15 cellular contexts compared by ENCODE assay signal in genomic region chr5:135891804-135892203, GRCh38. TPM values are rescaled to one million over a fixed set of nuclear protein-coding genes. Genes with fewer than 3 reads are reported as not detected.
A peak's percentile ranks its signal among the peaks of the same experiment; 100 is the strongest.
DNase-seq lines count a peak whose midpoint lies in the region; ATAC-seq and TF ChIP-seq lines count a peak whose summit lies in the region.
"Had no signal": no experiment of that assay in that cellular context is flagged by ENCODE, and none has a peak within 500 bp of the region (broad histone marks: within the 10 kb centered on the region; RNA-seq: fewer than 3 reads in every experiment).

No MANE protein-coding gene starts in this region.

- no peaks in the 10 kb centered on the region for H3K9me3 ChIP-seq in neuronal stem cell (replicated peaks in 1 of 2; ENCODE audit: control insufficient read depth in 2 of 2, insufficient read depth in 1 of 2, low read depth in 1 of 2, low read length in 2 of 2)
- H3K9me3 ChIP-seq: esophagus squamous epithelium, upper lobe of left lung had no signal

- ATAC-seq in HG02798 (IDR thresholded peaks at IDR 0.05; ENCODE audit: poor library complexity, unreplicated experiment), result no peak

- peaks cover 0 to 3% of the 10 kb centered on the region in 2 donors for H3K4me1 ChIP-seq in neuronal stem cell (ENCODE audit: control insufficient read depth in 2 of 2, insufficient read depth in 1 of 2, low read depth in 1 of 2, low read length in 2 of 2)

- H3K4me3 ChIP-seq in NB4 (ENCODE audit: low read depth, low read length) (no peak overlapping the region), neuronal stem cell (ENCODE audit: low read length in 2 of 2) (no peak overlapping the region)
- H3K4me3 ChIP-seq: esophagus squamous epithelium, smooth muscle cell, upper lobe of left lung had no signal

- H2BK12ac ChIP-seq in neuronal stem cell (ENCODE audit: low read length), result no peak overlapping the region

- H2BK15ac ChIP-seq in neuronal stem cell (ENCODE audit: low read length), result no peak overlapping the region

- H3K4me2 ChIP-seq in neuronal stem cell (ENCODE audit: insufficient read depth, low read length, poor library complexity, severe bottlenecking), result no peak overlapping the region
- H3K4me2 ChIP-seq: smooth muscle cell had no signal

- no peak for TF ChIP-seq CTCF in NB4 (IDR thresholded peaks at IDR 0.05; ENCODE audit: low read depth, low read length)

- no peak overlapping the region for H4K91ac ChIP-seq in neuronal stem cell (ENCODE audit: low read depth, low read length, poor library complexity)

- H2AFZ ChIP-seq in neuronal stem cell (ENCODE audit: low read length), result no peak overlapping the region

- no peak overlapping the region for H3K14ac ChIP-seq in neuronal stem cell (ENCODE audit: low read length)

- no peaks in the 10 kb centered on the region for H3K36me3 ChIP-seq in neuronal stem cell (replicated peaks in 1 of 2; ENCODE audit: control insufficient read depth in 2 of 2, insufficient read depth in 2 of 2, low read length in 2 of 2)
- H3K36me3 ChIP-seq: esophagus squamous epithelium, upper lobe of left lung had no signal

- no peak overlapping the region for H2BK120ac ChIP-seq in neuronal stem cell (ENCODE audit: low read depth, low read length)

- TF ChIP-seq POLR2A in NB4 (IDR thresholded peaks at IDR 0.05; ENCODE audit: extremely low read depth, insufficient read length), result no peak

- no peak overlapping the region for H2BK5ac ChIP-seq in neuronal stem cell (ENCODE audit: low read length)

- no peak overlapping the region for H3K23ac ChIP-seq in neuronal stem cell (ENCODE audit: low read depth, low read length, poor library complexity)

- peak; percentile 55 for DNase-seq in NCI-H146 (lab: John Stamatoyannopoulos, UW)
- no peak for DNase-seq in NCI-H146 treated with DMSO at 0.1 percent for 48 hours (lab: John Stamatoyannopoulos, UW; ENCODE audit: unreplicated experiment)
- peak; percentile 17 for DNase-seq in NB4 (ENCODE audit: low read depth)
- DNase-seq in ecto neural progenitor cell (ENCODE audit: low spot score), result peak; percentile 67
- DNase-seq in neuronal stem cell (ENCODE audit: low spot score), result peak; percentile 29
- DNase-seq in anterior cingulate cortex (lab: John Stamatoyannopoulos, UW), result no peak
- DNase-seq in HPDE6-E6E7 (ENCODE audit: extremely low spot score), result no peak
- DNase-seq: activated CD4-positive, alpha-beta T cell treated with anti-CD3 and anti-CD28 coated beads, Interleukin-2, amount 50 U/mL, for 1 hour; activated effector memory CD4-positive, alpha-beta T cell treated with Interleukin-2 at 50 U/mL for 16 hours; caudate nucleus; esophagus squamous epithelium; NCI-H774; upper lobe of left lung had no signal

- no peak overlapping the region for H4K8ac ChIP-seq in neuronal stem cell (ENCODE audit: low read depth, low read length)

- no peak overlapping the region for H3K27ac ChIP-seq in neuronal stem cell (replicated peaks; ENCODE audit: low read length)
- H3K27ac ChIP-seq: esophagus squamous epithelium, upper lobe of left lung had no signal

- H3K79me1 ChIP-seq in neuronal stem cell (ENCODE audit: low read depth, low read length), result no peaks in the 10 kb centered on the region

- peaks cover 0 to 4% (median 0%) of the 10 kb centered on the region in 3 experiments for H3K27me3 ChIP-seq in neuronal stem cell (ENCODE audit: control insufficient read depth in 3 of 3, insufficient read depth in 3 of 3, low read depth in 1 of 3, low read length in 3 of 3)
- H3K27me3 ChIP-seq: upper lobe of left lung had no signal

- H3K9ac ChIP-seq in neuronal stem cell (ENCODE audit: low read depth, low read length, poor library complexity), result no peak overlapping the region

- no peak overlapping the region for H3K4ac ChIP-seq in neuronal stem cell (ENCODE audit: low read length)

- H3K18ac ChIP-seq in neuronal stem cell (ENCODE audit: low read length), result no peak overlapping the region

- no peak overlapping the region for H2AK5ac ChIP-seq in neuronal stem cell (ENCODE audit: low read depth, low read length)

RNA-seq across cellular contexts. Expression of gene IL9, which starts 3.8 kb away (rescaled TPM):
- not detected for polyA plus RNA-seq in neuronal stem cell (2013, experiment 1 of 2)
- polyA plus RNA-seq in neuronal stem cell (2013, experiment 2 of 2), result not detected
- polyA plus RNA-seq: smooth muscle cell had no signal

RNA-seq across cellular contexts. Expression of gene SLC25A48, which starts 57.3 kb away (rescaled TPM):
- polyA plus RNA-seq in neuronal stem cell (2013, experiment 1 of 2), result 0.03 TPM
- polyA plus RNA-seq in neuronal stem cell (2013, experiment 2 of 2), result 0.07 TPM

Comparison
In these comparisons a context has a peak if more than half of its experiments do, and no peak if none do; other contexts are left out.
1. DNase-seq: peak in NCI-H146 (single experiment), NB4 (single experiment), ecto neural progenitor cell (single experiment) and neuronal stem cell (single experiment); none in NCI-H146 treated with DMSO at 0.1 percent for 48 hours (single experiment), anterior cingulate cortex (0 of 58) and HPDE6-E6E7 (single experiment).